14 cellular contexts compared by ENCODE assay signal in genomic region chr11:64314146-64314804, GRCh38. TPM values are rescaled to one million over a fixed set of nuclear protein-coding genes. Genes with fewer than 3 reads are reported as not detected.
A peak's percentile ranks its signal among the peaks of the same experiment; 100 is the strongest.
DNase-seq lines count a peak whose midpoint lies in the region; ATAC-seq, FAIRE-seq and TF ChIP-seq lines count a peak whose summit lies in the region.
"Had no signal": no experiment of that assay in that cellular context is flagged by ENCODE, and none has a peak within 500 bp of the region (broad histone marks: within the 10 kb centered on the region; RNA-seq: fewer than 3 reads in every experiment).

No MANE protein-coding gene starts in this region.

- no peaks in the 10 kb centered on the region; a peak in 1 of 5 replicates for H3K27me3 ChIP-seq in HepG2 (ENCODE audit: control insufficient read depth in 1 of 2, insufficient read depth in 2 of 2, low read length in 2 of 2)
- H3K27me3 ChIP-seq in right lobe of liver: no peaks in the 10 kb centered on the region
- no peaks in the 10 kb centered on the region for H3K27me3 ChIP-seq in adrenal gland
- H3K27me3 ChIP-seq in mesenchymal stem cell (ENCODE audit: control insufficient read depth in 1 of 2, insufficient read depth in 1 of 2, low read length in 2 of 2): no peaks in the 10 kb centered on the region

- H3K36me3 ChIP-seq in HepG2 (replicated peaks in 1 of 2; ENCODE audit: control insufficient read depth in 1 of 2, insufficient read depth in 2 of 2, low read length in 2 of 2): peaks cover 0 to 18% of the 10 kb centered on the region in 2 experiments; a peak in 2 of 5 replicates
- peaks cover 0 to 22% (median 10%) of the 10 kb centered on the region in 4 donors for H3K36me3 ChIP-seq in right lobe of liver
- H3K36me3 ChIP-seq in adrenal gland (replicated peaks in 1 of 2): peaks cover 0 to 23% of the 10 kb centered on the region in 2 donors
- peaks cover 19 to 37% of the 10 kb centered on the region in 2 experiments for H3K36me3 ChIP-seq in mesenchymal stem cell (ENCODE audit: control insufficient read depth in 1 of 2, insufficient read depth in 2 of 2, low read depth in 1 of 2, low read length in 2 of 2)

- H4K8ac ChIP-seq in mesenchymal stem cell (ENCODE audit: low read length): no peak overlapping the region

- FAIRE-seq in HepG2 (lab: Jason Lieb, UNC): no peak
- FAIRE-seq in GM19239 (lab: Jason Lieb, UNC): no peak
- FAIRE-seq: D721Med, frontal cortex had no signal

- in situ Hi-C loops in HepG2 (cut with HindIII; ENCODE audit: extremely low pct_ligation_motif_present, low pct_unique_long_range_greater_than_20kb): no loop called here

- TF ChIP-seq EP300 in HepG2 (IDR thresholded peaks at IDR 0.05; ENCODE audit: low read depth in 2 of 2, low read length in 2 of 2) (no peak), HepG2 (CRISPR knock-in tag; IDR thresholded peaks at IDR 0.05; ENCODE audit: borderline replicate concordance) (no peak)

- peaks cover 33% of the 10 kb centered on the region for H3K79me1 ChIP-seq in mesenchymal stem cell (replicated peaks; ENCODE audit: low read length, poor library complexity, severe bottlenecking)

- DNase-seq in HepG2 (ENCODE audit: low spot score): no peak
- DNase-seq in right lobe of liver: no peak
- no peak for DNase-seq in adrenal gland
- DNase-seq in mesenchymal stem cell: peak; percentile 50
- no peak for DNase-seq in GM19239 (ENCODE audit: insufficient read length, low spot score)
- DNase-seq in stimulated activated CD4-positive, alpha-beta T cell treated with anti-CD3 and anti-CD28 coated beads, Interleukin-4, amount 100 ng/mL, for 24 hours: no peak
- DNase-seq: NCI-H526 treated with DMSO at 0.1 percent for 48 hours, T-helper 9 cell had no signal

- no peak overlapping the region for H4K91ac ChIP-seq in mesenchymal stem cell (ENCODE audit: low read length)

- H3K4me1 ChIP-seq in HepG2 (ENCODE audit: insufficient read depth, low read length): peaks cover 34% of the 10 kb centered on the region
- H3K4me1 ChIP-seq in right lobe of liver: peaks cover 0 to 28% (median 7%) of the 10 kb centered on the region in 4 donors
- peaks cover 6 to 14% of the 10 kb centered on the region in 2 donors for H3K4me1 ChIP-seq in adrenal gland (replicated peaks in 1 of 2)
- peaks cover 10% of the 10 kb centered on the region for H3K4me1 ChIP-seq in mesenchymal stem cell (ENCODE audit: control insufficient read depth, insufficient read depth, low read depth, low read length)

- no peaks in the 10 kb centered on the region for H4K20me1 ChIP-seq in HepG2 (ENCODE audit: insufficient read depth, low read length)

- H3K79me2 ChIP-seq in HepG2 (ENCODE audit: insufficient read depth, low read length): peaks cover 15% of the 10 kb centered on the region

- TF ChIP-seq CTCF in HepG2 (CRISPR knock-in tag; IDR thresholded peaks at IDR 0.05) (no peak), right lobe of liver (IDR thresholded peaks at IDR 0.05) (no peak), adrenal gland (IDR thresholded peaks at IDR 0.05) (no peak)

- TF ChIP-seq POLR2A in HepG2 (IDR thresholded peaks at IDR 0.05; ENCODE audit: insufficient read depth in 1 of 2, low read depth in 2 of 2, low read length in 2 of 2) (no peak), right lobe of liver (IDR thresholded peaks at IDR 0.05) (no peak), adrenal gland (IDR thresholded peaks at IDR 0.05) (no peak)

- CTCF ChIA-PET in HepG2 (lab: Yijun Ruan, JAX; ENCODE audit: low intra/inter-chr PET ratio, low total read pairs): no interaction called here

- no peak overlapping the region for H2AFZ ChIP-seq in HepG2 (ENCODE audit: low read length)
- no peak overlapping the region for H2AFZ ChIP-seq in mesenchymal stem cell (ENCODE audit: low read depth, low read length)

- H2BK5ac ChIP-seq in mesenchymal stem cell (ENCODE audit: low read depth, low read length, poor library complexity, severe bottlenecking): no peak overlapping the region

- H3K27ac ChIP-seq in HepG2 (ENCODE audit: extremely low read length, insufficient read depth, low read length) (no peak overlapping the region), right lobe of liver (no peak overlapping the region), adrenal gland (peak overlapping the region in 4 of 5 donors; percentile 41 to 85 (median 63)), mesenchymal stem cell (ENCODE audit: low read length, poor library complexity, severe bottlenecking) (no peak overlapping the region)
- H3K27ac ChIP-seq: KMS-11 had no signal

- no peak overlapping the region for H3K4me2 ChIP-seq in HepG2 (ENCODE audit: low read depth, low read length)
- H3K4me2 ChIP-seq in mesenchymal stem cell (ENCODE audit: low read length, poor library complexity, severe bottlenecking): no peak overlapping the region

- H3K4me3 ChIP-seq in HepG2 (replicated peaks in 1 of 3; ENCODE audit: insufficient read depth in 1 of 3, low read depth in 2 of 3, low read length in 3 of 3) (no peak overlapping the region), right lobe of liver (no peak overlapping the region), adrenal gland (no peak overlapping the region), mesenchymal stem cell (ENCODE audit: insufficient read depth in 1 of 2, low read depth in 1 of 2, low read length in 2 of 2) (peak overlapping the region in 1 of 2 experiments; percentile 76)

- no TSS peak for BruUV-seq in HepG2 (replicated peaks; lab: Mats Ljungman, UMichigan)

- no peak for TF ChIP-seq RAD21 in HepG2 (CRISPR knock-in tag; IDR thresholded peaks at IDR 0.05)

- WGBS in HepG2 (ENCODE audit: low lambda C conversion rate): 90% methylated on average over 11 of the region's 19 CpGs
- WGBS in right lobe of liver (ENCODE audit: insufficient coverage, low coverage, low lambda C conversion rate, missing lambda C conversion rate): 27% methylated on average over 2 of the region's 19 CpGs
- WGBS in adrenal gland, 4 donors: 84 to 88% (median 85%) methylated on average over 15 to 19 of the region's 19 CpGs
- 90% methylated on average over 18 of the region's 19 CpGs for WGBS in mesenchymal stem cell

- ATAC-seq in HepG2: no peak
- no peak for ATAC-seq in right lobe of liver
- no peak for ATAC-seq in HG02588 (IDR thresholded peaks at IDR 0.05; ENCODE audit: unreplicated experiment)
- no peak for ATAC-seq in HG03520 (IDR thresholded peaks at IDR 0.05; ENCODE audit: unreplicated experiment)

- H2BK15ac ChIP-seq in mesenchymal stem cell (ENCODE audit: low read depth, poor library complexity, severe bottlenecking): no peak overlapping the region

- H3K4ac ChIP-seq in mesenchymal stem cell (ENCODE audit: low read depth in 1 of 2, low read length in 2 of 2): no peak overlapping the region

- H3K9me3 ChIP-seq in HepG2 (ENCODE audit: low read length) (no peaks in the 10 kb centered on the region), right lobe of liver (no peaks in the 10 kb centered on the region), adrenal gland (replicated peaks in 1 of 3) (no peaks in the 10 kb centered on the region), mesenchymal stem cell (ENCODE audit: control insufficient read depth, low read length) (no peaks in the 10 kb centered on the region)

- no peak overlapping the region for H3K23ac ChIP-seq in mesenchymal stem cell (ENCODE audit: low read length in 2 of 2)

- no peak overlapping the region for H3K18ac ChIP-seq in mesenchymal stem cell (ENCODE audit: low read depth in 1 of 2, low read length in 2 of 2)

- no peak overlapping the region for H3K9ac ChIP-seq in HepG2 (ENCODE audit: insufficient read depth, low read depth, low read length)
- H3K9ac ChIP-seq in mesenchymal stem cell (ENCODE audit: low read length): peak overlapping the region; percentile 82
- H3K9ac ChIP-seq: KMS-11 had no signal

- POLR2A ChIA-PET in HepG2 (lab: Yijun Ruan, JAX): interaction anchor here (4.5 kb wide), 1 partner anchor 8 kb away, joined by 103 read pairs; the partner anchor contains the start of gene ESRRA

- no peak overlapping the region for H3K14ac ChIP-seq in mesenchymal stem cell (ENCODE audit: low read length in 2 of 2)

- H2BK120ac ChIP-seq in mesenchymal stem cell (ENCODE audit: low read depth, low read length): no peak overlapping the region

- H2BK12ac ChIP-seq in mesenchymal stem cell (ENCODE audit: low read length in 2 of 2): no peak overlapping the region

- intact Hi-C loops in HepG2 (cut with micrococcal nuclease; ENCODE audit: unreplicated experiment): no loop called here
- intact Hi-C loops in right lobe of liver (cut with DNase I): no loop called here
- intact Hi-C loops in adrenal gland (cut with DNase I): loop anchor here in 1 of 2 donors (5.0 kb wide), 1 partner anchor 38 kb away; no protein-coding TSS in a partner anchor

- no peak overlapping the region for H2AK5ac ChIP-seq in mesenchymal stem cell (ENCODE audit: low read length, severe bottlenecking)

RNA-seq across cellular contexts. Expression of gene TRMT112, which starts 3.1 kb away (rescaled TPM):
- total RNA-seq in HepG2 (2016; rRNA removed; fragmentation: Illumina TruSeq; extraction: Trizol): 409 and 492 TPM in 2 replicates
- total RNA-seq in HepG2 (2016; cell fraction: cytosol; rRNA removed; fragmentation: Illumina TruSeq; extraction: Trizol; ENCODE audit: low read depth): 143 and 170 TPM in 2 replicates
- total RNA-seq in HepG2 (2016; cell fraction: insoluble cytoplasmic fraction; rRNA removed; fragmentation: Illumina TruSeq; extraction: Trizol): 431 and 531 TPM in 2 replicates
- total RNA-seq in HepG2 (2016; cell fraction: membrane; rRNA removed; fragmentation: Illumina TruSeq; extraction: Trizol): 166 and 190 TPM in 2 replicates
- 130 and 144 TPM in 2 replicates for total RNA-seq in HepG2 (2016; cell fraction: nucleus; rRNA removed; fragmentation: Illumina TruSeq; extraction: Trizol)
- 151 and 186 TPM in 2 replicates for polyA plus RNA-seq in HepG2 (2011; rRNA removed)
- 301 and 330 TPM in 2 replicates for polyA plus RNA-seq in HepG2 (2011; cell fraction: cytosol; rRNA removed)
- 78.5 and 80.8 TPM in 2 replicates for polyA plus RNA-seq in HepG2 (2011; cell fraction: nucleus; rRNA removed)
- polyA plus RNA-seq in HepG2 (2012): 233 and 237 TPM in 2 replicates
- polyA plus RNA-seq in HepG2 (2016; cell fraction: cytosol; fragmentation: Illumina TruSeq; extraction: Trizol; ENCODE audit: low read depth): 138 and 154 TPM in 2 replicates
- polyA plus RNA-seq in HepG2 (2016; cell fraction: insoluble cytoplasmic fraction; fragmentation: Illumina TruSeq; extraction: Trizol; ENCODE audit: low read depth): 410 and 435 TPM in 2 replicates
- 153 and 156 TPM in 2 replicates for polyA plus RNA-seq in HepG2 (2016; cell fraction: membrane; fragmentation: Illumina TruSeq; extraction: Trizol; ENCODE audit: low read depth)
- polyA plus RNA-seq in HepG2 (2016; cell fraction: nucleus; fragmentation: Illumina TruSeq; extraction: Trizol; ENCODE audit: insufficient read depth, low read depth): 204 and 210 TPM in 2 replicates
- polyA minus RNA-seq in HepG2 (2011; rRNA and poly(A)+ RNA removed; ENCODE audit: low replicate concordance): 77.3 and 151 TPM in 2 replicates
- 51.7 and 73.4 TPM in 2 replicates for polyA minus RNA-seq in HepG2 (2011; cell fraction: cytosol; rRNA and poly(A)+ RNA removed)
- polyA minus RNA-seq in HepG2 (2011; cell fraction: nucleus; rRNA and poly(A)+ RNA removed): 24.2 and 30.1 TPM in 2 replicates
- 100 to 1,000 TPM in 2 of 6 experiments, 10 to 100 TPM in 4; 58.0 to 122 (median 85.3) TPM for total RNA-seq in right lobe of liver
- 100 to 1,000 TPM; 286 to 991 (median 377) TPM for total RNA-seq in adrenal gland
- 100 to 1,000 TPM; 362 to 855 (median 658) TPM for polyA plus RNA-seq in adrenal gland
- 364 TPM for polyA plus RNA-seq in mesenchymal stem cell (2013, experiment 1 of 2)
- polyA plus RNA-seq in mesenchymal stem cell (2013, experiment 2 of 2): 351 TPM

RNA-seq across cellular contexts. Expression of gene PRDX5, which starts 3.6 kb away (rescaled TPM):
- total RNA-seq in HepG2 (2016; rRNA removed; fragmentation: Illumina TruSeq; extraction: Trizol): 215 and 266 TPM in 2 replicates
- 189 and 238 TPM in 2 replicates for total RNA-seq in HepG2 (2016; cell fraction: cytosol; rRNA removed; fragmentation: Illumina TruSeq; extraction: Trizol; ENCODE audit: low read depth)
- 225 and 290 TPM in 2 replicates for total RNA-seq in HepG2 (2016; cell fraction: insoluble cytoplasmic fraction; rRNA removed; fragmentation: Illumina TruSeq; extraction: Trizol)
- 184 and 217 TPM in 2 replicates for total RNA-seq in HepG2 (2016; cell fraction: membrane; rRNA removed; fragmentation: Illumina TruSeq; extraction: Trizol)
- 61.4 and 65.1 TPM in 2 replicates for total RNA-seq in HepG2 (2016; cell fraction: nucleus; rRNA removed; fragmentation: Illumina TruSeq; extraction: Trizol)
- 288 and 311 TPM in 2 replicates for polyA plus RNA-seq in HepG2 (2011; rRNA removed)
- 480 and 511 TPM in 2 replicates for polyA plus RNA-seq in HepG2 (2011; cell fraction: cytosol; rRNA removed)
- polyA plus RNA-seq in HepG2 (2011; cell fraction: nucleus; rRNA removed): 86.1 and 95.5 TPM in 2 replicates
- polyA plus RNA-seq in HepG2 (2012): 188 and 213 TPM in 2 replicates
- polyA plus RNA-seq in HepG2 (2016; cell fraction: cytosol; fragmentation: Illumina TruSeq; extraction: Trizol; ENCODE audit: low read depth): 258 and 314 TPM in 2 replicates
- polyA plus RNA-seq in HepG2 (2016; cell fraction: insoluble cytoplasmic fraction; fragmentation: Illumina TruSeq; extraction: Trizol; ENCODE audit: low read depth): 351 and 378 TPM in 2 replicates
- polyA plus RNA-seq in HepG2 (2016; cell fraction: membrane; fragmentation: Illumina TruSeq; extraction: Trizol; ENCODE audit: low read depth): 187 and 232 TPM in 2 replicates
- polyA plus RNA-seq in HepG2 (2016; cell fraction: nucleus; fragmentation: Illumina TruSeq; extraction: Trizol; ENCODE audit: insufficient read depth, low read depth): 155 and 156 TPM in 2 replicates
- 66.0 and 255 TPM in 2 replicates for polyA minus RNA-seq in HepG2 (2011; rRNA and poly(A)+ RNA removed; ENCODE audit: low replicate concordance)
- 56.2 and 60.1 TPM in 2 replicates for polyA minus RNA-seq in HepG2 (2011; cell fraction: cytosol; rRNA and poly(A)+ RNA removed)
- polyA minus RNA-seq in HepG2 (2011; cell fraction: nucleus; rRNA and poly(A)+ RNA removed): 17.0 and 18.0 TPM in 2 replicates
- total RNA-seq in right lobe of liver: 100 to 1,000 TPM in 2 of 6 experiments, 10 to 100 TPM in 4; 84.0 to 172 (median 89.3) TPM
- 100 to 1,000 TPM; 324 to 684 (median 429) TPM for total RNA-seq in adrenal gland
- polyA plus RNA-seq in adrenal gland: 100 to 1,000 TPM; 403 to 713 (median 555) TPM
- polyA plus RNA-seq in mesenchymal stem cell (2013, experiment 1 of 2): 235 TPM
- 233 TPM for polyA plus RNA-seq in mesenchymal stem cell (2013, experiment 2 of 2)

RNA-seq across cellular contexts. Expression of gene ESRRA, which starts 9.0 kb away (rescaled TPM):
- 28.3 and 36.3 TPM in 2 replicates for total RNA-seq in HepG2 (2016; rRNA removed; fragmentation: Illumina TruSeq; extraction: Trizol)
- total RNA-seq in HepG2 (2016; cell fraction: cytosol; rRNA removed; fragmentation: Illumina TruSeq; extraction: Trizol; ENCODE audit: low read depth): 21.0 and 23.1 TPM in 2 replicates
- total RNA-seq in HepG2 (2016; cell fraction: insoluble cytoplasmic fraction; rRNA removed; fragmentation: Illumina TruSeq; extraction: Trizol): 26.0 and 36.9 TPM in 2 replicates
- total RNA-seq in HepG2 (2016; cell fraction: membrane; rRNA removed; fragmentation: Illumina TruSeq; extraction: Trizol): 46.3 and 50.0 TPM in 2 replicates
- 18.8 and 23.8 TPM in 2 replicates for total RNA-seq in HepG2 (2016; cell fraction: nucleus; rRNA removed; fragmentation: Illumina TruSeq; extraction: Trizol)
- 18.1 and 24.3 TPM in 2 replicates for polyA plus RNA-seq in HepG2 (2011; rRNA removed)
- 23.6 and 37.4 TPM in 2 replicates for polyA plus RNA-seq in HepG2 (2011; cell fraction: cytosol; rRNA removed)
- polyA plus RNA-seq in HepG2 (2011; cell fraction: nucleus; rRNA removed): 31.2 and 32.0 TPM in 2 replicates
- 15.3 and 20.7 TPM in 2 replicates for polyA plus RNA-seq in HepG2 (2012)
- 15.0 and 16.3 TPM in 2 replicates for polyA plus RNA-seq in HepG2 (2016; cell fraction: cytosol; fragmentation: Illumina TruSeq; extraction: Trizol; ENCODE audit: low read depth)
- 19.1 and 21.1 TPM in 2 replicates for polyA plus RNA-seq in HepG2 (2016; cell fraction: insoluble cytoplasmic fraction; fragmentation: Illumina TruSeq; extraction: Trizol; ENCODE audit: low read depth)
- 25.2 and 26.9 TPM in 2 replicates for polyA plus RNA-seq in HepG2 (2016; cell fraction: membrane; fragmentation: Illumina TruSeq; extraction: Trizol; ENCODE audit: low read depth)
- polyA plus RNA-seq in HepG2 (2016; cell fraction: nucleus; fragmentation: Illumina TruSeq; extraction: Trizol; ENCODE audit: insufficient read depth, low read depth): 37.3 and 45.3 TPM in 2 replicates
- polyA minus RNA-seq in HepG2 (2011; rRNA and poly(A)+ RNA removed; ENCODE audit: low replicate concordance): 28.9 and 57.4 TPM in 2 replicates
- 13.1 and 14.8 TPM in 2 replicates for polyA minus RNA-seq in HepG2 (2011; cell fraction: cytosol; rRNA and poly(A)+ RNA removed)
- 10.8 and 12.1 TPM in 2 replicates for polyA minus RNA-seq in HepG2 (2011; cell fraction: nucleus; rRNA and poly(A)+ RNA removed)
- total RNA-seq in right lobe of liver: 10 to 100 TPM; 28.5 to 82.6 (median 47.7) TPM
- 10 to 100 TPM; 33.2 to 74.4 (median 58.7) TPM for total RNA-seq in adrenal gland
- polyA plus RNA-seq in adrenal gland: 10 to 100 TPM; 18.2 to 62.1 (median 56.0) TPM
- polyA plus RNA-seq in mesenchymal stem cell (2013, experiment 1 of 2): 10.7 TPM
- 10.7 TPM for polyA plus RNA-seq in mesenchymal stem cell (2013, experiment 2 of 2)

RNA-seq across cellular contexts. Expression of gene CATSPERZ, which starts 14.1 kb away (rescaled TPM):
- 0.22 and 0.73 TPM in 2 replicates for total RNA-seq in HepG2 (2016; rRNA removed; fragmentation: Illumina TruSeq; extraction: Trizol)
- total RNA-seq in HepG2 (2016; cell fraction: cytosol; rRNA removed; fragmentation: Illumina TruSeq; extraction: Trizol; ENCODE audit: low read depth): not detected in 2 replicates
- total RNA-seq in HepG2 (2016; cell fraction: insoluble cytoplasmic fraction; rRNA removed; fragmentation: Illumina TruSeq; extraction: Trizol): 0.49 and 0.52 TPM in 2 replicates
- 0.34 TPM in 1 of 2 replicates, not detected in the other for total RNA-seq in HepG2 (2016; cell fraction: membrane; rRNA removed; fragmentation: Illumina TruSeq; extraction: Trizol)
- total RNA-seq in HepG2 (2016; cell fraction: nucleus; rRNA removed; fragmentation: Illumina TruSeq; extraction: Trizol): not detected in 2 replicates
- polyA plus RNA-seq in HepG2 (2011; rRNA removed): 0.16 and 0.48 TPM in 2 replicates
- polyA plus RNA-seq in HepG2 (2011; cell fraction: cytosol; rRNA removed): 0.26 and 0.66 TPM in 2 replicates
- 0.38 TPM in 1 of 2 replicates, not detected in the other for polyA plus RNA-seq in HepG2 (2011; cell fraction: nucleus; rRNA removed)
- polyA plus RNA-seq in HepG2 (2012): 0.23 TPM in 1 of 2 replicates, not detected in the other
- 0.15 and 0.65 TPM in 2 replicates for polyA plus RNA-seq in HepG2 (2016; cell fraction: cytosol; fragmentation: Illumina TruSeq; extraction: Trizol; ENCODE audit: low read depth)
- 0.59 TPM in 1 of 2 replicates, not detected in the other for polyA plus RNA-seq in HepG2 (2016; cell fraction: insoluble cytoplasmic fraction; fragmentation: Illumina TruSeq; extraction: Trizol; ENCODE audit: low read depth)
- 0.44 TPM in 1 of 2 replicates, not detected in the other for polyA plus RNA-seq in HepG2 (2016; cell fraction: membrane; fragmentation: Illumina TruSeq; extraction: Trizol; ENCODE audit: low read depth)
- polyA plus RNA-seq in HepG2 (2016; cell fraction: nucleus; fragmentation: Illumina TruSeq; extraction: Trizol; ENCODE audit: insufficient read depth, low read depth): 1.2 TPM in 1 of 2 replicates, not detected in the other
- 0.42 TPM in 1 of 2 replicates, not detected in the other for polyA minus RNA-seq in HepG2 (2011; rRNA and poly(A)+ RNA removed; ENCODE audit: low replicate concordance)
- polyA minus RNA-seq in HepG2 (2011; cell fraction: cytosol; rRNA and poly(A)+ RNA removed): not detected in 2 replicates
- polyA minus RNA-seq in HepG2 (2011; cell fraction: nucleus; rRNA and poly(A)+ RNA removed): not detected in 2 replicates
- total RNA-seq in right lobe of liver: not detected
- total RNA-seq in adrenal gland: under 1 TPM in 1 of 8 donors, not detected in 7; 0.69 TPM
- 1 to 10 TPM in 1 of 3 donors, under 1 TPM in 1, not detected in 1; 0.74 to 1.2 TPM for polyA plus RNA-seq in adrenal gland
- 0.18 TPM for polyA plus RNA-seq in mesenchymal stem cell (2013, experiment 1 of 2)
- 0.12 TPM for polyA plus RNA-seq in mesenchymal stem cell (2013, experiment 2 of 2)
- total RNA-seq: mononuclear cell had no signal

RNA-seq across cellular contexts. Expression of gene KCNK4, which starts 23.2 kb away (rescaled TPM):
- total RNA-seq in HepG2 (2016; rRNA removed; fragmentation: Illumina TruSeq; extraction: Trizol): not detected in 2 replicates
- total RNA-seq in HepG2 (2016; cell fraction: cytosol; rRNA removed; fragmentation: Illumina TruSeq; extraction: Trizol; ENCODE audit: low read depth): not detected in 2 replicates
- not detected in 2 replicates for total RNA-seq in HepG2 (2016; cell fraction: insoluble cytoplasmic fraction; rRNA removed; fragmentation: Illumina TruSeq; extraction: Trizol)
- total RNA-seq in HepG2 (2016; cell fraction: membrane; rRNA removed; fragmentation: Illumina TruSeq; extraction: Trizol): not detected in 2 replicates
- total RNA-seq in HepG2 (2016; cell fraction: nucleus; rRNA removed; fragmentation: Illumina TruSeq; extraction: Trizol): not detected in 2 replicates
- polyA plus RNA-seq in HepG2 (2011; rRNA removed): not detected in 2 replicates
- not detected in 2 replicates for polyA plus RNA-seq in HepG2 (2011; cell fraction: cytosol; rRNA removed)
- polyA plus RNA-seq in HepG2 (2011; cell fraction: nucleus; rRNA removed): not detected in 2 replicates
- polyA plus RNA-seq in HepG2 (2012): not detected in 2 replicates
- polyA plus RNA-seq in HepG2 (2016; cell fraction: cytosol; fragmentation: Illumina TruSeq; extraction: Trizol; ENCODE audit: low read depth): not detected in 2 replicates
- polyA plus RNA-seq in HepG2 (2016; cell fraction: insoluble cytoplasmic fraction; fragmentation: Illumina TruSeq; extraction: Trizol; ENCODE audit: low read depth): not detected in 2 replicates
- polyA plus RNA-seq in HepG2 (2016; cell fraction: membrane; fragmentation: Illumina TruSeq; extraction: Trizol; ENCODE audit: low read depth): not detected in 2 replicates
- not detected in 2 replicates for polyA plus RNA-seq in HepG2 (2016; cell fraction: nucleus; fragmentation: Illumina TruSeq; extraction: Trizol; ENCODE audit: insufficient read depth, low read depth)
- polyA minus RNA-seq in HepG2 (2011; rRNA and poly(A)+ RNA removed; ENCODE audit: low replicate concordance): 0.21 TPM in 1 of 2 replicates, not detected in the other
- not detected in 2 replicates for polyA minus RNA-seq in HepG2 (2011; cell fraction: cytosol; rRNA and poly(A)+ RNA removed)
- polyA minus RNA-seq in HepG2 (2011; cell fraction: nucleus; rRNA and poly(A)+ RNA removed): not detected in 2 replicates
- total RNA-seq in right lobe of liver: not detected
- total RNA-seq in adrenal gland: under 1 TPM in 1 of 8 donors, not detected in 7; 0.54 TPM
- under 1 TPM in 1 of 3 donors, not detected in 2; 0.10 TPM for polyA plus RNA-seq in adrenal gland
- not detected for polyA plus RNA-seq in mesenchymal stem cell (2013, experiment 1 of 2)
- polyA plus RNA-seq in mesenchymal stem cell (2013, experiment 2 of 2): not detected
- total RNA-seq: mononuclear cell had no signal

Comparison
In these comparisons a context has a peak if more than half of its experiments do, and no peak if none do; other contexts are left out.
1. H3K27ac ChIP-seq: peak in adrenal gland (4 of 5); none in HepG2 (single experiment), right lobe of liver (0 of 3) and mesenchymal stem cell (single experiment).